Comparison of ENCODE assay signal across 8 cellular contexts in genomic region chr2:97112320-97113049, GRCh38. TPM values are rescaled to one million over a fixed set of nuclear protein-coding genes. Genes with fewer than 3 reads are reported as not detected.
DNase-seq lines count a peak whose midpoint lies in the region; ATAC-seq and TF ChIP-seq lines count a peak whose summit lies in the region.
"Not testable (repeated sequence)": the region's sequence is repeated elsewhere in the genome, so short reads cannot be mapped to it uniquely, and the experiment has no call there.

No MANE protein-coding gene starts in this region.

- not testable (repeated sequence) for H3K4me1 ChIP-seq in mesenchymal stem cell (ENCODE audit: control insufficient read depth, insufficient read depth, low read depth, low read length)

- H2BK120ac ChIP-seq in mesenchymal stem cell (ENCODE audit: low read depth, low read length), result peak overlapping the region; percentile 61

- CTCF ChIA-PET in AG04449 (lab: Yijun Ruan, JAX), result interaction anchor here (0.7 to 2.8 kb wide), 25 partner anchors 9 to 579 kb away, joined by 3 to 49 read pairs (median 4); partner anchors contain the start of genes ANKRD39, FAHD2B and FAM178B

- H3K27ac ChIP-seq in mesenchymal stem cell (ENCODE audit: low read length, poor library complexity, severe bottlenecking), result peak overlapping the region; percentile 91

- POLR2A ChIA-PET in AG04449 (lab: Yijun Ruan, JAX), result interaction anchor here (0.7 to 0.9 kb wide), 2 partner anchors 98 to 254 kb away, joined by 3 to 4 read pairs; partner anchors contain the start of gene ANKRD39

- peak overlapping the region; percentile 94 to 97 for H3K27ac Mint-ChIP-seq in activated naive CD4-positive, alpha-beta T cell treated with anti-CD3 and anti-CD28 coated beads, Interleukin-2, amount 50 U/mL, for 72 hours

- not testable (repeated sequence) for H2BK15ac ChIP-seq in mesenchymal stem cell (ENCODE audit: low read depth, poor library complexity, severe bottlenecking)

- H3K9me3 Mint-ChIP-seq in activated naive CD4-positive, alpha-beta T cell treated with anti-CD3 and anti-CD28 coated beads, Interleukin-2, amount 50 U/mL, for 72 hours, result not testable (repeated sequence)

- peak overlapping the region; percentile 96 for H3K4me2 ChIP-seq in mesenchymal stem cell (ENCODE audit: low read length, poor library complexity, severe bottlenecking)

- ATAC-seq in GM18870 (IDR thresholded peaks at IDR 0.05; ENCODE audit: unreplicated experiment) (peak; percentile 56), HG03354 (IDR thresholded peaks at IDR 0.05; ENCODE audit: poor library complexity, severe bottlenecking, unreplicated experiment) (peak; percentile 49)
- ATAC-seq in activated naive CD4-positive, alpha-beta T cell treated with anti-CD3 and anti-CD28 coated beads, Interleukin-2, amount 50 U/mL, for 72 hours, result peak; percentile 49 to 65

- H2AK5ac ChIP-seq in mesenchymal stem cell (ENCODE audit: low read length, severe bottlenecking), result not testable (repeated sequence)

- WGBS in mesenchymal stem cell, result 0% methylated on average over 14 of the region's 44 CpGs

- not testable (repeated sequence) for H2BK5ac ChIP-seq in mesenchymal stem cell (ENCODE audit: low read depth, low read length, poor library complexity, severe bottlenecking)

- peak overlapping the region; percentile 72 for H3K4me3 ChIP-seq in AG04449 (ENCODE audit: low read depth, low read length)
- H3K4me3 ChIP-seq in fibroblast of mammary gland (ENCODE audit: control insufficient read depth, low read depth, low read length), result peak overlapping the region; percentile 58
- peak overlapping the region; percentile 69 to 82 for H3K4me3 ChIP-seq in mesenchymal stem cell (ENCODE audit: insufficient read depth in 1 of 2, low read depth in 1 of 2, low read length in 2 of 2)

- peak overlapping the region in 1 of 2 experiments; percentile 80 for H3K14ac ChIP-seq in mesenchymal stem cell (ENCODE audit: low read length in 2 of 2)

- peak overlapping the region; percentile 98 for H4K8ac ChIP-seq in mesenchymal stem cell (ENCODE audit: low read length)

- peak overlapping the region; percentile 98 to 100 for H3K18ac ChIP-seq in mesenchymal stem cell (ENCODE audit: low read depth in 1 of 2, low read length in 2 of 2)

- not testable (repeated sequence) for H3K27me3 ChIP-seq in mesenchymal stem cell (ENCODE audit: control insufficient read depth in 1 of 2, insufficient read depth in 1 of 2, low read length in 2 of 2)

- not testable (repeated sequence) for H3K36me3 Mint-ChIP-seq in activated naive CD4-positive, alpha-beta T cell treated with anti-CD3 and anti-CD28 coated beads, Interleukin-2, amount 50 U/mL, for 72 hours

- peak overlapping the region in 1 of 2 experiments; percentile 99 for H3K23ac ChIP-seq in mesenchymal stem cell (ENCODE audit: low read length in 2 of 2)

- H3K9me3 ChIP-seq in mesenchymal stem cell (ENCODE audit: control insufficient read depth, low read length), result not testable (repeated sequence)

- peak overlapping the region; percentile 97 for H4K91ac ChIP-seq in mesenchymal stem cell (ENCODE audit: low read length)

- DNase-seq in AG04449 (ENCODE audit: low read depth, low spot score), result not testable (repeated sequence)
- peak; percentile 71 for DNase-seq in SW480 (ENCODE audit: low spot score)
- peak; percentile 64 to 72 for DNase-seq in activated naive CD4-positive, alpha-beta T cell treated with anti-CD3 and anti-CD28 coated beads, Interleukin-2, amount 50 U/mL, for 72 hours (ENCODE audit: low spot score in 2 of 2)
- peak; percentile 40 for DNase-seq in fibroblast of mammary gland (ENCODE audit: low read depth)
- peak; percentile 55 for DNase-seq in mesenchymal stem cell
- DNase-seq in stimulated activated CD4-positive, alpha-beta T cell treated with anti-CD3 and anti-CD28 coated beads, Interleukin-1b, Interleukin-23, amount 100 ng/mL, for 24 hours (ENCODE audit: low read depth in 4 of 4, low spot score in 1 of 4), result peak; percentile 10 to 36 (median 25)

- H2AFZ ChIP-seq in mesenchymal stem cell (ENCODE audit: low read depth, low read length), result peak overlapping the region; percentile 90

- H3K79me1 ChIP-seq in mesenchymal stem cell (replicated peaks; ENCODE audit: low read length, poor library complexity, severe bottlenecking), result not testable (repeated sequence)

- TF ChIP-seq CTCF in AG04449 (IDR thresholded peaks at IDR 0.05; ENCODE audit: insufficient read depth, low read length, missing control alignments) (peak; percentile 50), fibroblast of mammary gland (conservative IDR thresholded peaks at IDR 0.05; ENCODE audit: control insufficient read depth, insufficient read depth, low read depth, low read length) (peak; percentile 63)

- peak overlapping the region; percentile 71 to 87 for H3K4ac ChIP-seq in mesenchymal stem cell (ENCODE audit: low read depth in 1 of 2, low read length in 2 of 2)

- not testable (repeated sequence) for H2BK12ac ChIP-seq in mesenchymal stem cell (ENCODE audit: low read length in 2 of 2)

- H3K9ac ChIP-seq in mesenchymal stem cell (ENCODE audit: low read length), result peak overlapping the region; percentile 90

- H3K36me3 ChIP-seq in mesenchymal stem cell (ENCODE audit: control insufficient read depth in 1 of 2, insufficient read depth in 2 of 2, low read depth in 1 of 2, low read length in 2 of 2), result not testable (repeated sequence)

RNA-seq across cellular contexts. Expression of gene ANKRD36, which starts 0.5 kb away (rescaled TPM):
- 10 to 100 TPM; 32.0 to 46.2 TPM for total RNA-seq in activated naive CD4-positive, alpha-beta T cell treated with anti-CD3 and anti-CD28 coated beads, Interleukin-2, amount 50 U/mL, for 72 hours
- polyA plus RNA-seq in mesenchymal stem cell (2013, experiment 1 of 2), result 3.6 TPM
- polyA plus RNA-seq in mesenchymal stem cell (2013, experiment 2 of 2), result 3.3 TPM

RNA-seq across cellular contexts. Expression of gene FAHD2B, which starts 17.8 kb away (rescaled TPM):
- total RNA-seq in activated naive CD4-positive, alpha-beta T cell treated with anti-CD3 and anti-CD28 coated beads, Interleukin-2, amount 50 U/mL, for 72 hours, result 10 to 100 TPM; 14.7 to 21.6 TPM
- 3.7 TPM for polyA plus RNA-seq in mesenchymal stem cell (2013, experiment 1 of 2)
- polyA plus RNA-seq in mesenchymal stem cell (2013, experiment 2 of 2), result 3.2 TPM
